ENCODE assay signal across 8 cellular contexts in the genomic region with DNA sequence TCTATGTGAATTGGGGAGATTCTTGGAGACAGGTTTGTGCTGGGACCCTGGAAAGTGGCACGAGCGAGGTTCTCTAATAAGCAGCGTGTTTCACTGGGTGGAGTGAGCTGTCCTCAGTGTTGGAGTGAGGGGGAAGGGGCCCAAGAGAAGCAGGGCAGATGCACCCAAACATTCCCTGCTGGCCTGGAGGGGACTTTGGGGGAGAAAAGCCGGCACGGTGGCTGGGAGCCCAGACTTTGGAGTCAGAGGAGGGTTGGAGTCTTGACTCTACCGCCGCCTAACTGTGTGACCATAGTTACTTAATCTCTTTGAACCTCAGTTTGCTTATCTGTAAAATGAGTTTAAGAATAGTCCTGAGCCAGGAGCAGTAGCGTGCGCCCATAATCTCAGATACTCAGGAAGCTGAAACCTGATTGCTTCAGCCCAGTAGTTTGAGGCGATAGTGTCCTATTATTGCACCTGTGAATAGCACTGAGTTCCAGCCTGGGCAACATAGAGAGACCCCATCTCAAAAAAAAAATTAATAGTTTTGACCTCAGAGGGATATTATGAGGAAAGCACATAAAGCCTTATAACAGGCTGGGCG. TPM values are rescaled to one million over a fixed set of nuclear protein-coding genes. Genes with fewer than 3 reads are reported as not detected.
DNase-seq lines count a peak whose midpoint lies in the region; ATAC-seq and TF ChIP-seq lines count a peak whose summit lies in the region.

No MANE protein-coding gene starts in this region.

- H2AK5ac ChIP-seq in neuronal stem cell (ENCODE audit: low read depth, low read length) = peak overlapping the region; percentile 85

- no peaks in the 10 kb centered on the region for H3K27me3 ChIP-seq in neuronal stem cell (ENCODE audit: control insufficient read depth in 3 of 3, insufficient read depth in 3 of 3, low read depth in 1 of 3, low read length in 3 of 3)
- H3K27me3 ChIP-seq in vagina = no peaks in the 10 kb centered on the region

- H2AFZ ChIP-seq in neuronal stem cell (ENCODE audit: low read length) = peak overlapping the region; percentile 92

- no peak overlapping the region for H2BK15ac ChIP-seq in neuronal stem cell (ENCODE audit: low read length)

- peak overlapping the region; percentile 97 for H2BK5ac ChIP-seq in neuronal stem cell (ENCODE audit: low read length)

- H2BK12ac ChIP-seq in neuronal stem cell (ENCODE audit: low read length) = no peak overlapping the region

- H4K91ac ChIP-seq in neuronal stem cell (ENCODE audit: low read depth, low read length, poor library complexity) = no peak overlapping the region

- H3K14ac ChIP-seq in neuronal stem cell (ENCODE audit: low read length) = no peak overlapping the region

- H3K4me1 ChIP-seq in neuronal stem cell (ENCODE audit: control insufficient read depth in 2 of 2, insufficient read depth in 1 of 2, low read depth in 1 of 2, low read length in 2 of 2) (peaks cover 13 to 27% of the 10 kb centered on the region in 2 donors), vagina (peaks cover 66% of the 10 kb centered on the region)

- H3K18ac ChIP-seq in neuronal stem cell (ENCODE audit: low read length) = peak overlapping the region; percentile 88

- DNase-seq in Right ventricle myocardium superior = peak; percentile 47
- no peak for DNase-seq in left cardiac atrium
- DNase-seq in fibroblast of mammary gland (ENCODE audit: low read depth) = no peak
- DNase-seq in neuronal stem cell (ENCODE audit: low spot score) = no peak
- DNase-seq in vagina (ENCODE audit: extremely low spot score in 2 of 2) = no peak

- no peak overlapping the region for H3K23ac ChIP-seq in neuronal stem cell (ENCODE audit: low read depth, low read length, poor library complexity)

- no CpG with 5 or more reads among the region's 11 CpGs for WGBS in neuronal stem cell (ENCODE audit: extremely low coverage in 2 of 2, insufficient read length in 2 of 2, insufficient replicate concordance in 1 of 2), 2 donors

- H3K36me3 ChIP-seq in neuronal stem cell (replicated peaks in 1 of 2; ENCODE audit: control insufficient read depth in 2 of 2, insufficient read depth in 2 of 2, low read length in 2 of 2) (peaks cover 0 to 4% of the 10 kb centered on the region in 2 donors), vagina (peaks cover 0 to 4% of the 10 kb centered on the region in 2 donors)

- no peak overlapping the region for H4K8ac ChIP-seq in neuronal stem cell (ENCODE audit: low read depth, low read length)

- intact Hi-C loops in Right ventricle myocardium superior (cut with DNase I) (loop anchor here (5.0 to 10.0 kb wide), 2 partner anchors 76 to 96 kb away; a partner anchor contains a TSS), left cardiac atrium (cut with DNase I) (loop anchor here (1.0 to 5.0 kb wide), 3 partner anchors 71 to 97 kb away; a partner anchor contains a TSS), vagina (cut with DNase I) (loop anchor here (5.0 kb wide), 2 partner anchors 41 to 81 kb away; a partner anchor contains a TSS)

- H3K9ac ChIP-seq in neuronal stem cell (ENCODE audit: low read depth, low read length, poor library complexity) = no peak overlapping the region

- H3K79me1 ChIP-seq in neuronal stem cell (ENCODE audit: low read depth, low read length) = peaks cover 5% of the 10 kb centered on the region

- no peak overlapping the region for H2BK120ac ChIP-seq in neuronal stem cell (ENCODE audit: low read depth, low read length)

- TF ChIP-seq CTCF in fibroblast of mammary gland (conservative IDR thresholded peaks at IDR 0.05; ENCODE audit: control insufficient read depth, insufficient read depth, low read depth, low read length) (no peak), vagina (IDR thresholded peaks at IDR 0.05) (peak in 1 of 3 experiments; percentile 11)

- no peak for TF ChIP-seq POLR2A in vagina (IDR thresholded peaks at IDR 0.05)

- no peak overlapping the region for H3K4me2 ChIP-seq in neuronal stem cell (ENCODE audit: insufficient read depth, low read length, poor library complexity, severe bottlenecking)

- H3K27ac ChIP-seq in neuronal stem cell (replicated peaks; ENCODE audit: low read length) (peak overlapping the region; percentile 79), vagina (peak overlapping the region; percentile 85)

- ATAC-seq in Right ventricle myocardium superior (ENCODE audit: poor library complexity) (no peak), left cardiac atrium (no peak), HG02885 (IDR thresholded peaks at IDR 0.05; ENCODE audit: poor library complexity, unreplicated experiment) (no peak), GM18867 (IDR thresholded peaks at IDR 0.05; ENCODE audit: unreplicated experiment) (no peak), GM21723 (IDR thresholded peaks at IDR 0.05; ENCODE audit: unreplicated experiment) (no peak)

- H3K9me3 ChIP-seq in neuronal stem cell (replicated peaks in 1 of 2; ENCODE audit: control insufficient read depth in 2 of 2, insufficient read depth in 1 of 2, low read depth in 1 of 2, low read length in 2 of 2) = no peaks in the 10 kb centered on the region
- no peaks in the 10 kb centered on the region for H3K9me3 ChIP-seq in vagina

- H3K4me3 ChIP-seq in fibroblast of mammary gland (ENCODE audit: control insufficient read depth, low read depth, low read length) = peak overlapping the region; percentile 53
- peak overlapping the region in 1 of 2 donors; percentile 33 for H3K4me3 ChIP-seq in neuronal stem cell (ENCODE audit: low read length in 2 of 2)
- H3K4me3 ChIP-seq in vagina = peak overlapping the region; percentile 36 to 42

- H3K4ac ChIP-seq in neuronal stem cell (ENCODE audit: low read length) = peak overlapping the region; percentile 68

RNA-seq across cellular contexts. Expression of a gene that starts 0.6 kb away (rescaled TPM):
- 19.1 TPM for total RNA-seq in Right ventricle myocardium superior
- total RNA-seq in left cardiac atrium = 10 to 100 TPM; 18.2 to 44.9 TPM
- 13.8 TPM for polyA plus RNA-seq in neuronal stem cell (2013, experiment 1 of 2)
- polyA plus RNA-seq in neuronal stem cell (2013, experiment 2 of 2) = 13.5 TPM
- 60.9 TPM for total RNA-seq in vagina

RNA-seq across cellular contexts. Expression of a gene that starts 9.8 kb away (rescaled TPM):
- 18.4 TPM for total RNA-seq in Right ventricle myocardium superior
- total RNA-seq in left cardiac atrium = 10 to 100 TPM; 25.1 to 26.2 TPM
- polyA plus RNA-seq in neuronal stem cell (2013, experiment 1 of 2) = 14.9 TPM
- polyA plus RNA-seq in neuronal stem cell (2013, experiment 2 of 2) = 16.5 TPM
- total RNA-seq in vagina = 54.8 TPM

RNA-seq across cellular contexts. Expression of a gene that starts 11.5 kb away (rescaled TPM):
- 39.7 TPM for total RNA-seq in Right ventricle myocardium superior
- total RNA-seq in left cardiac atrium = 10 to 100 TPM; 29.5 to 37.0 TPM
- polyA plus RNA-seq in neuronal stem cell (2013, experiment 1 of 2) = 21.0 TPM
- 16.1 TPM for polyA plus RNA-seq in neuronal stem cell (2013, experiment 2 of 2)
- total RNA-seq in vagina = 56.5 TPM

RNA-seq across cellular contexts. Expression of a gene that starts 43.6 kb away (rescaled TPM):
- total RNA-seq in Right ventricle myocardium superior = 9.3 TPM
- 10 to 100 TPM; 10.4 to 10.8 TPM for total RNA-seq in left cardiac atrium
- polyA plus RNA-seq in neuronal stem cell (2013, experiment 1 of 2) = 96.5 TPM
- polyA plus RNA-seq in neuronal stem cell (2013, experiment 2 of 2) = 91.1 TPM
- total RNA-seq in vagina = 42.2 TPM
